ENCODE assay signal across 8 cellular contexts in the genomic region with DNA sequence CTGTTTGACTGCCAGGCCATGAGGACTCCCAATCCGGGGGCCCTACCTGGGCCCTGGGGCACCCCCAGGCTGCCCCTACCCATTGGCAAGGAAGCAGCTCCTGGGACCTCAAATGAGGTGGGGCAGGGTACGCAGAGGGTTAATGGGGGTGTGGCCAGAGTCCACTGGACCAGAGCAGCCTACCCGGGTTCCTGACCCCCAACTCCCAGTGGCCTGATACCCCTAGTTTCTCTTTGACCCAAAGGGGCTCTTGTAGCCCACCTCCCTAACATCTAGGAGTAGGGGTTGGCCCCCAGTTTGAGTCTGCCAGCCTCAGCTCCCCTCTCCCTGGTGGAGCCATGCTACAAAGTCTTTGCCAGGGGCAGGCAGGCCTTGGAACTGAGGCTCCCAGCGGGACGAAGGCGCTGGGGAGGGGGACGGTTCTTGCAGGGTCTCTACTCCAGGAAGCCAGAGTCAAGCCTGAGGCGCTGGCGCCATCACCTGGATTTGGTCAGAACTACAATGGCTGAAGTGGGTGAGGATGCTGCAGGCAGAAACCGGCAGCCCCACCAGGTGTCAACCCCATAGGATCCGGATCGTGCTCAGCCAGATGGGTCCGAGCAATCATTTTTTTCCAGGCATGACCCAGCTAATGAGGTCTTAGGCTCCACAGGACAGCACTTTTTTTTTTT. TPM values are rescaled to one million over a fixed set of nuclear protein-coding genes. Genes with fewer than 3 reads are reported as not detected.
DNase-seq lines count a peak whose midpoint lies in the region; ATAC-seq, FAIRE-seq and TF ChIP-seq lines count a peak whose summit lies in the region.

No MANE protein-coding gene starts in this region.

- H3K4me1 Mint-ChIP-seq in Calu3 (ENCODE audit: low read depth, unreplicated experiment) (peaks cover 27% of the 10 kb centered on the region), astrocyte (ENCODE audit: low read depth, unreplicated experiment) (no peaks in the 10 kb centered on the region), immature natural killer cell (peaks cover 0 to 2% of the 10 kb centered on the region in 2 donors)

- peaks cover 14% of the 10 kb centered on the region for H3K27me3 ChIP-seq in astrocyte (ENCODE audit: insufficient read depth, low read length)

- H3K4me3 ChIP-seq in astrocyte (ENCODE audit: insufficient read depth, low read depth, low read length) = no peak overlapping the region

- intact Hi-C loops in Calu3 (cut with micrococcal nuclease; ENCODE audit: unreplicated experiment) = loop anchor here (5.0 kb wide), 2 partner anchors 50 to 115 kb away; no protein-coding TSS in a partner anchor

- H3K36me3 ChIP-seq in astrocyte (ENCODE audit: insufficient read depth, low read length) = no peaks in the 10 kb centered on the region

- H3K27ac ChIP-seq in astrocyte (ENCODE audit: low read depth, low read length) = no peak overlapping the region

- ATAC-seq in SK-N-SH treated with all-trans-retinoic acid at 6 μM for 48 hours (peak; percentile 81), HG02852 (IDR thresholded peaks at IDR 0.05; ENCODE audit: unreplicated experiment) (no peak), HG03159 (IDR thresholded peaks at IDR 0.05; ENCODE audit: unreplicated experiment) (no peak)

- H3K9me3 ChIP-seq in astrocyte (ENCODE audit: insufficient read depth, low read depth, low read length) = no peaks in the 10 kb centered on the region

- H3K4me2 ChIP-seq in astrocyte (ENCODE audit: low read length) = no peak overlapping the region

- no peak overlapping the region for H3K9ac ChIP-seq in astrocyte (ENCODE audit: low read length)

- no peaks in the 10 kb centered on the region for H3K79me2 ChIP-seq in astrocyte (ENCODE audit: insufficient read depth, low read length)

- no peak overlapping the region for H3K4me3 Mint-ChIP-seq in Calu3 (ENCODE audit: low read depth, unreplicated experiment)
- H3K4me3 Mint-ChIP-seq in astrocyte (ENCODE audit: unreplicated experiment) = no peak overlapping the region
- H3K4me3 Mint-ChIP-seq in immature natural killer cell = no peak overlapping the region

- H3K36me3 Mint-ChIP-seq in Calu3 (ENCODE audit: insufficient read depth, unreplicated experiment) (peaks cover 13% of the 10 kb centered on the region), astrocyte (ENCODE audit: low read depth, unreplicated experiment) (no peaks in the 10 kb centered on the region), immature natural killer cell (peaks cover 0 to 3% (median 0%) of the 10 kb centered on the region in 3 donors)

- CTCF ChIA-PET in Calu3 (lab: Charles Lee) = interaction anchor here (1.2 kb wide), 1 partner anchor 8 kb away, joined by 5 read pairs; no protein-coding TSS in a partner anchor

- TF ChIP-seq CTCF in Calu3 (IDR thresholded peaks at IDR 0.05; ENCODE audit: unreplicated experiment) (no peak), astrocyte (IDR thresholded peaks at IDR 0.05; ENCODE audit: insufficient read depth, low read depth, low read length) (peak; percentile 47)

- FAIRE-seq in astrocyte (lab: Jason Lieb, UNC) = no peak

- BruUV-seq in Calu3 (replicated peaks; lab: Mats Ljungman, UMichigan) = no TSS peak

- H3K27me3 Mint-ChIP-seq in Calu3 (ENCODE audit: unreplicated experiment) (peaks cover 33% of the 10 kb centered on the region), astrocyte (ENCODE audit: low read depth, unreplicated experiment) (peaks cover 50% of the 10 kb centered on the region), immature natural killer cell (ENCODE audit: low read depth in 3 of 3) (peaks cover 6 to 21% (median 14%) of the 10 kb centered on the region in 3 donors)

- H3K9me3 Mint-ChIP-seq in Calu3 (ENCODE audit: low read depth, unreplicated experiment) (no peaks in the 10 kb centered on the region), astrocyte (ENCODE audit: unreplicated experiment) (no peaks in the 10 kb centered on the region), immature natural killer cell (no peaks in the 10 kb centered on the region)

- DNase-seq in Calu3 = peak; percentile 61
- peak; percentile 32 for DNase-seq in LHCN-M2 (ENCODE audit: low read depth)
- DNase-seq in astrocyte (ENCODE audit: low read depth) = no peak
- DNase-seq in immature natural killer cell = peak; percentile 18 to 40 (median 24)
- peak; percentile 47 to 54 for DNase-seq in stimulated activated CD4-positive, alpha-beta T cell treated with anti-CD3 and anti-CD28 coated beads, Interleukin-2, amount 100 ng/mL, for 48 hours

- H2AFZ ChIP-seq in astrocyte (ENCODE audit: low read depth, low read length) = no peak overlapping the region

- H4K20me1 ChIP-seq in astrocyte (ENCODE audit: insufficient read depth, low read length) = no peaks in the 10 kb centered on the region

- no peak overlapping the region for H3K27ac Mint-ChIP-seq in Calu3 (ENCODE audit: unreplicated experiment)
- H3K27ac Mint-ChIP-seq in astrocyte (ENCODE audit: unreplicated experiment) = no peak overlapping the region
- H3K27ac Mint-ChIP-seq in immature natural killer cell = no peak overlapping the region

- peaks cover under 1% of the 10 kb centered on the region for H3K4me1 ChIP-seq in astrocyte (ENCODE audit: insufficient read depth, low read length)

TF ChIP-seq in SK-N-SH treated with all-trans-retinoic acid at 6 μM for 48 hours, 23 proteins besides CTCF, POLR2A, EP300 and RAD21:
- TF ChIP-seq SNAI2 (CRISPR knock-in tag; IDR thresholded peaks at IDR 0.05) (no peak), GLIS3 (CRISPR knock-in tag; IDR thresholded peaks at IDR 0.05) (no peak), ZNF70 (CRISPR knock-in tag; IDR thresholded peaks at IDR 0.05) (no peak), CSRNP3 (CRISPR knock-in tag; IDR thresholded peaks at IDR 0.05) (no peak), RARB (CRISPR knock-in tag; IDR thresholded peaks at IDR 0.05) (no peak), PATZ1 (CRISPR knock-in tag; IDR thresholded peaks at IDR 0.05; ENCODE audit: borderline replicate concordance) (no peak), ESRRG (CRISPR knock-in tag; IDR thresholded peaks at IDR 0.05) (no peak), TOX (CRISPR knock-in tag; IDR thresholded peaks at IDR 0.05; ENCODE audit: borderline replicate concordance) (no peak), CSDC2 (CRISPR knock-in tag; IDR thresholded peaks at IDR 0.05) (no peak)

RNA-seq across cellular contexts. Expression of gene CERCAM, which starts 8.4 kb away (rescaled TPM):
- total RNA-seq in Calu3 (2022) = 11.5 and 14.5 TPM in 2 replicates
- 103 and 117 TPM in 2 replicates for total RNA-seq in LHCN-M2 (2014; rRNA removed)
- 90.9 TPM for polyA plus RNA-seq in LHCN-M2 (2012)
- 66.1 and 99.8 TPM in 2 replicates for total RNA-seq in astrocyte
- 10 to 100 TPM in 2 of 3 donors, 1 to 10 TPM in 1; 9.1 to 20.7 (median 10.2) TPM for polyA plus RNA-seq in immature natural killer cell

RNA-seq across cellular contexts. Expression of gene URM1, which starts 41.1 kb away (rescaled TPM):
- total RNA-seq in Calu3 (2022) = 38.6 and 40.2 TPM in 2 replicates
- 46.4 and 49.4 TPM in 2 replicates for total RNA-seq in LHCN-M2 (2014; rRNA removed)
- 70.2 TPM for polyA plus RNA-seq in LHCN-M2 (2012)
- total RNA-seq in astrocyte = 50.7 and 51.6 TPM in 2 replicates
- polyA plus RNA-seq in immature natural killer cell = 10 to 100 TPM; 52.6 to 70.1 (median 61.5) TPM

RNA-seq across cellular contexts. Expression of gene ODF2, which starts 43.6 kb away (rescaled TPM):
- total RNA-seq in Calu3 (2022) (24.6 and 33.6 TPM in 2 replicates), LHCN-M2 (2014; rRNA removed) (55.2 and 63.3 TPM in 2 replicates), astrocyte (26.2 and 28.1 TPM in 2 replicates)
- 30.2 TPM for polyA plus RNA-seq in LHCN-M2 (2012)
- 10 to 100 TPM in 2 of 3 donors, 1 to 10 TPM in 1; 5.6 to 37.2 (median 12.9) TPM for polyA plus RNA-seq in immature natural killer cell
